17 cellular contexts compared by ENCODE assay signal in the genomic region with DNA sequence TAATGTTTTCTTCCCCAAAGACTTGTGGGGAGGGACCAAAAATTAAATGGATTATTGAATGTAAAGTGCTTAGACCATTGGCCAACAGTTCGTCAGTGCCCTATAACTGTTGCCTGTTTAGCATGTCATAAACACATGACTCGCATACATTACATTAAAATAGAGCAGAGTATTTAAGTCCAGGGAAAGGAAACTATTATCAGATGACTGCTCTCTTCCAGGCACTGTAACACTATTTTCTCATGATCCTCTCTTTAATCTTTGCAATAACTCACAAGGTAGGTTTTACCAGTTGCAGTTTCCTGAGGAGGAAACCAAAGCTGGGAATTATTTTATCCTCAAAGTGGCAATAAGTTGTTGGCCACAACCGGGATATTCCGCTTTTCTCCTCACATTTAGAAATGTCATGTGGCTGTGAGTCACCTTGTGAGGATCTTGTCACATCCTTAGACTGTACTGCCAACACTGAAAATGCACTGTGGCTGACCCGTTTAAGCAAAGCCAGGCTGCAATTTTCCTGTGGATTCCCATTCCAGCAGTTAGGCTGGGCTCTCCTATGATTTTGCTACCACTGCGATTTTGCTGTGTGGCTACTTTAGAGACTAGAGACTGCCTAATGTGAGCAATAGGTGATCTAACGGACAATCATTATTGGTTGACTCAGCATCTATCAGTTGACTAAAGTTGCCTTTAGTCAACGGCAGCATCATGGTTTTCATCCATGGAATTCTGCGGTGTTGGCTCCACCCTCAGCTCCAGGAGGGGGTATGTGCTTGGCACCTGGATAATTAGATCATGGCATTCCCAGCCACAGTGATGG. TPM values are rescaled to one million over a fixed set of nuclear protein-coding genes. Genes with fewer than 3 reads are reported as not detected.
DNase-seq lines count a peak whose midpoint lies in the region; FAIRE-seq and TF ChIP-seq lines count a peak whose summit lies in the region.
"Had no signal": no experiment of that assay in that cellular context is flagged by ENCODE, and none has a peak within 500 bp of the region (broad histone marks: within the 10 kb centered on the region; RNA-seq: fewer than 3 reads in every experiment).

No MANE protein-coding gene starts in this region.

- no peak for TF ChIP-seq CTCF in retinal pigment epithelial cell (conservative IDR thresholded peaks at IDR 0.05; ENCODE audit: low read depth, low read length)

- FAIRE-seq in RCC 7860 (lab: Jason Lieb, UNC), result peak; percentile 75

- intact Hi-C loops in cardiac septum (cut with DNase I), result no loop called here

- DNase-seq in Caki2 (ENCODE audit: low read depth) (peak; percentile 34), RCC 7860 (ENCODE audit: low spot score) (peak; percentile 49), fibroblast of gingiva (ENCODE audit: low read depth) (peak; percentile 54), retinal pigment epithelial cell (ENCODE audit: low read depth) (peak; percentile 54), NCI-H187 (lab: John Stamatoyannopoulos, UW) (no peak), cerebellar nuclear complex (lab: John Stamatoyannopoulos, UW) (no peak), midbrain (lab: John Stamatoyannopoulos, UW) (no peak), cardiac septum (ENCODE audit: low spot score) (no peak)
- DNase-seq: activated B cell treated with CpG ODN at 0.5 μM for 24 hours, HFFc6, KBM-7, kidney glomerular epithelial cell, NCI-H1092 treated with DMSO at 0.1 percent for 48 hours, NCI-H2171, NCI-H774, testis had no signal

- in situ Hi-C loops in Caki2 (cut with HindIII; ENCODE audit: low pct_unique_long_range_greater_than_20kb, low sequenced_read_pairs), result no loop called here

- no peak overlapping the region for H3K4me3 ChIP-seq in retinal pigment epithelial cell (ENCODE audit: low read length)
- H3K4me3 ChIP-seq: hepatocyte, testis had no signal

RNA-seq across cellular contexts. Expression of a gene that starts 58.3 kb away (rescaled TPM):
- total RNA-seq in Caki2 (2014; rRNA removed; shearing (Covaris generic); ENCODE audit: low replicate concordance), result 60.7 and 65.8 TPM in 2 replicates
- 18.2 TPM for total RNA-seq in cardiac septum

Comparison
In these comparisons a context has a peak if more than half of its experiments do, and no peak if none do; other contexts are left out.
1. DNase-seq: peak in Caki2 (single experiment), RCC 7860 (single experiment), fibroblast of gingiva (single experiment) and retinal pigment epithelial cell (single experiment); none in NCI-H187 (0 of 2), cerebellar nuclear complex (0 of 2), midbrain (single experiment) and cardiac septum (single experiment).